In the genomic region with DNA sequence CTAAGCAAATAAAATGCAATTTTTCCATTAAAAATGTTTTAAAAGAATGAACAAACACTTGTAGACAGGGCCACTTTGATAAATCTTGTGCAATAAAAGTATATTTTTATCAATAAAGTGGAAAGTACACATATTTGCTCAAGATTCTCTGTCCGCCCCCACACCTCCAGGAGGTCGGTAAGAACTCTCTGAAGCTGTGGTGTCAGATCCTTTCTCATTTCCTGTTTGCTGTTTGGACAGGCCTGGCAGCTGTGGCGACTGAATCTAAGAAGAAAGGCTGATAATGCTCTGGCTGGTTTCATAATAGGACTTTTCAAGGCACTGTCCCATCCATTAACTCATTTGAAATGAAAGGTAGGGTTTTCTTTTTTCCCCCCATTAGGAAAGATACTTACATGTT, we compare ENCODE assay signal across 8 cellular contexts. TPM values are rescaled to one million over a fixed set of nuclear protein-coding genes. Genes with fewer than 3 reads are reported as not detected.
A peak's percentile ranks its signal among the peaks of the same experiment; 100 is the strongest.
DNase-seq lines count a peak whose midpoint lies in the region; ATAC-seq and TF ChIP-seq lines count a peak whose summit lies in the region.

No MANE protein-coding gene starts in this region.

- in situ Hi-C loops in astrocyte of the spinal cord (cut with HindIII; ENCODE audit: low sequenced_read_pairs), result no loop called here

- peaks cover 29% of the 10 kb centered on the region for H3F3A ChIP-seq in neural cell (ENCODE audit: insufficient read depth, low read length, poor library complexity, severe bottlenecking)

- no peaks in the 10 kb centered on the region for H3K9me2 ChIP-seq in neural cell (ENCODE audit: insufficient read depth, low read length)

- DNase-seq in NOMO-1 (lab: John Stamatoyannopoulos, UW; ENCODE audit: unreplicated experiment in 2 of 2), result peak; percentile 9 to 17
- DNase-seq in NOMO-1 treated with dmso at 0.1 percent for 144 hours (lab: John Stamatoyannopoulos, UW; ENCODE audit: unreplicated experiment), result no peak
- peak; percentile 69 for DNase-seq in NCI-H1436 (lab: John Stamatoyannopoulos, UW)
- DNase-seq in astrocyte of the spinal cord (ENCODE audit: low read depth, low spot score), result peak; percentile 75
- DNase-seq in NCI-H2171 (lab: John Stamatoyannopoulos, UW), result no peak
- no peak for DNase-seq in coronary artery (ENCODE audit: low spot score)

- H3K9ac ChIP-seq in neural cell (ENCODE audit: low read length), result peak overlapping the region; percentile 25

- no peak for TF ChIP-seq RAD21 in neural cell (conservative IDR thresholded peaks at IDR 0.05)

- TF ChIP-seq EP300 in neural cell (conservative IDR thresholded peaks at IDR 0.05; ENCODE audit: poor library complexity, severe bottlenecking), result no peak

- ATAC-seq in HG02943 (IDR thresholded peaks at IDR 0.05; ENCODE audit: low read depth, unreplicated experiment), result peak; percentile 90

- TF ChIP-seq CTCF in astrocyte of the spinal cord (IDR thresholded peaks at IDR 0.05; ENCODE audit: low read depth, low read length), result no peak
- TF ChIP-seq CTCF in neural cell (IDR thresholded peaks at IDR 0.05; ENCODE audit: poor library complexity, severe bottlenecking), result no peak
- TF ChIP-seq CTCF in coronary artery (IDR thresholded peaks at IDR 0.05), result no peak

- H2AFZ ChIP-seq in neural cell (ENCODE audit: low read depth, low read length), result no peak overlapping the region

- peak overlapping the region; percentile 77 for H3K27ac ChIP-seq in neural cell (ENCODE audit: low read length)
- no peak overlapping the region for H3K27ac ChIP-seq in coronary artery

- peak overlapping the region; percentile 6 for H3K4me2 ChIP-seq in neural cell (ENCODE audit: low read length)

- H3K9me3 ChIP-seq in neural cell (ENCODE audit: low read length), result no peaks in the 10 kb centered on the region

- no peaks in the 10 kb centered on the region for H3K79me2 ChIP-seq in neural cell (replicated peaks; ENCODE audit: insufficient read depth, low read length)

- H4K20me1 ChIP-seq in neural cell (ENCODE audit: insufficient read depth), result no peaks in the 10 kb centered on the region

- no peaks in the 10 kb centered on the region for H3K36me3 ChIP-seq in neural cell (ENCODE audit: insufficient read depth, low read length)

- H3K27me3 ChIP-seq in neural cell (ENCODE audit: insufficient read depth, low read depth, low read length), result no peaks in the 10 kb centered on the region

- no peak overlapping the region for H3K4me3 ChIP-seq in astrocyte of the spinal cord (ENCODE audit: low read depth, low read length)
- H3K4me3 ChIP-seq in neural cell (ENCODE audit: low read length), result no peak overlapping the region
- no peak overlapping the region for H3K4me3 ChIP-seq in coronary artery

TF ChIP-seq in neural cell, 6 proteins besides CTCF, POLR2A, EP300 and RAD21:
- no peak for TF ChIP-seq SMC3 (conservative IDR thresholded peaks at IDR 0.05; ENCODE audit: poor library complexity)
- no peak for TF ChIP-seq MXI1 (conservative IDR thresholded peaks at IDR 0.05; ENCODE audit: poor library complexity, severe bottlenecking)
- TF ChIP-seq POLR2AphosphoS5 (IDR thresholded peaks at IDR 0.05), result no peak
- TF ChIP-seq, protein P1, sequence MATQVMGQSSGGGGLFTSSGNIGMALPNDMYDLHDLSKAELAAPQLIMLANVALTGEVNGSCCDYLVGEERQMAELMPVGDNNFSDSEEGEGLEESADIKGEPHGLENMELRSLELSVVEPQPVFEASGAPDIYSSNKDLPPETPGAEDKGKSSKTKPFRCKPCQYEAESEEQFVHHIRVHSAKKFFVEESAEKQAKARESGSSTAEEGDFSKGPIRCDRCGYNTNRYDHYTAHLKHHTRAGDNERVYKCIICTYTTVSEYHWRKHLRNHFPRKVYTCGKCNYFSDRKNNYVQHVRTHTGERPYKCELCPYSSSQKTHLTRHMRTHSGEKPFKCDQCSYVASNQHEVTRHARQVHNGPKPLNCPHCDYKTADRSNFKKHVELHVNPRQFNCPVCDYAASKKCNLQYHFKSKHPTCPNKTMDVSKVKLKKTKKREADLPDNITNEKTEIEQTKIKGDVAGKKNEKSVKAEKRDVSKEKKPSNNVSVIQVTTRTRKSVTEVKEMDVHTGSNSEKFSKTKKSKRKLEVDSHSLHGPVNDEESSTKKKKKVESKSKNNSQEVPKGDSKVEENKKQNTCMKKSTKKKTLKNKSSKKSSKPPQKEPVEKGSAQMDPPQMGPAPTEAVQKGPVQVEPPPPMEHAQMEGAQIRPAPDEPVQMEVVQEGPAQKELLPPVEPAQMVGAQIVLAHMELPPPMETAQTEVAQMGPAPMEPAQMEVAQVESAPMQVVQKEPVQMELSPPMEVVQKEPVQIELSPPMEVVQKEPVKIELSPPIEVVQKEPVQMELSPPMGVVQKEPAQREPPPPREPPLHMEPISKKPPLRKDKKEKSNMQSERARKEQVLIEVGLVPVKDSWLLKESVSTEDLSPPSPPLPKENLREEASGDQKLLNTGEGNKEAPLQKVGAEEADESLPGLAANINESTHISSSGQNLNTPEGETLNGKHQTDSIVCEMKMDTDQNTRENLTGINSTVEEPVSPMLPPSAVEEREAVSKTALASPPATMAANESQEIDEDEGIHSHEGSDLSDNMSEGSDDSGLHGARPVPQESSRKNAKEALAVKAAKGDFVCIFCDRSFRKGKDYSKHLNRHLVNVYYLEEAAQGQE (IDR thresholded peaks at IDR 0.05; ENCODE audit: borderline replicate concordance), result no peak
- TF ChIP-seq EZH2 (IDR thresholded peaks at IDR 0.05; ENCODE audit: borderline replicate concordance, insufficient read depth, low read length, poor library complexity, severe bottlenecking), result no peak
- no peak for TF ChIP-seq TAF1 (IDR thresholded peaks at IDR 0.05; ENCODE audit: low read depth)
TF ChIP-seq in neural cell: peak in this region for 0.

RNA-seq across cellular contexts. Expression of a gene that starts 15.3 kb away (rescaled TPM):
- 0.11 and 0.56 TPM in 2 replicates for polyA plus RNA-seq in neural cell
- polyA minus RNA-seq in neural cell, result 0.23 TPM in 1 of 2 replicates, not detected in the other

RNA-seq across cellular contexts. Expression of a gene that starts 35.6 kb away (rescaled TPM):
- polyA plus RNA-seq in neural cell, result 23.1 and 28.1 TPM in 2 replicates
- polyA minus RNA-seq in neural cell, result 16.9 and 22.2 TPM in 2 replicates

Comparison
In these comparisons a context has a peak if more than half of its experiments do, and no peak if none do; other contexts are left out.
1. DNase-seq: peak in NOMO-1 (2 of 2), NCI-H1436 (single experiment) and astrocyte of the spinal cord (single experiment); none in NOMO-1 treated with dmso at 0.1 percent for 144 hours (single experiment), NCI-H2171 (single experiment) and coronary artery (single experiment).